In the genomic region with DNA sequence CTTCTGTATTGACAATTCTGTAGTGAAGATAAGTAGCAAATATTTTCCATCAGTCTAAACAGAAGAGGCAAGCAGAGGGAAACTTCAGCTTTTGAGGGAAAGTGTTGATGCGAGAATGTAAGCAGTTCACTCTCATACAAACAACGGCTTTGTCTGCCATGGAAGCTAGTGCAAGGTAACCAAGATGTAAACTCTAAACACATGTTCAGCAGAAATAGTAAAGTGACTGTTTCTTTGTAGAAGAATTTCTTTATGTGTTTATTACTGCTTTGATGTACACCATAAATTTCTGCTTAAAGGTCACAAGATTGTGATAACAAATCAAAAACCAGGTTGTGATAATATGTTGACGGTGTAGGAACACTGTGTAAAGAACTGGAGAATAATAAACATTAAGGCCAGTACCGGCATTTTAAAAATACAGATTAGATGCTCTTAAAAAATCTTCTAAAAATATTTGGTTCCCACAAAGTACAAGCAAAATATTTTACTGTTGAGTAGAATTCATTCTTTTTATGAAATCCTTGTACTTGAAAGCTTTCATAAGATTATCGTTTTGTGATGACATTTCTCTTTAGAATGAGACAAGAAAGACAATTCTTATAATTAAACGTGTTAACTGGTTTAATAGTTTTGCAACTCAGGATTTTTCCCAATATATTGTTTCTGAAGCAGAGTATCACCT, we compare ENCODE assay signal across 15 cellular contexts. TPM values are rescaled to one million over a fixed set of nuclear protein-coding genes. Genes with fewer than 3 reads are reported as not detected.
A peak's percentile ranks its signal among the peaks of the same experiment; 100 is the strongest.
DNase-seq lines count a peak whose midpoint lies in the region; ATAC-seq and TF ChIP-seq lines count a peak whose summit lies in the region.
"Had no signal": no experiment of that assay in that cellular context is flagged by ENCODE, and none has a peak within 500 bp of the region (broad histone marks: within the 10 kb centered on the region; RNA-seq: fewer than 3 reads in every experiment).

No MANE protein-coding gene starts in this region.

- POLR2A ChIA-PET in Panc1 (lab: Charles Lee), result no interaction called here

- no peak overlapping the region for H3K9ac ChIP-seq in neuronal stem cell (ENCODE audit: low read depth, low read length, poor library complexity)

- no peak overlapping the region for H4K8ac ChIP-seq in neuronal stem cell (ENCODE audit: low read depth, low read length)

- H3K4me1 ChIP-seq in Panc1 (ENCODE audit: control insufficient read depth, insufficient read depth, low read length) (peaks cover 77% of the 10 kb centered on the region), neuronal stem cell (ENCODE audit: control insufficient read depth in 2 of 2, insufficient read depth in 1 of 2, low read depth in 1 of 2, low read length in 2 of 2) (peaks cover 0 to 18% of the 10 kb centered on the region in 2 donors), right lobe of liver (no peaks in the 10 kb centered on the region)

- BruUV-seq in Panc1 (replicated peaks; lab: Mats Ljungman, UMichigan), result no TSS peak

- peaks cover 10% of the 10 kb centered on the region; the same call in 1 of the 2 replicates for H3K36me3 ChIP-seq in Panc1 (ENCODE audit: control insufficient read depth, insufficient read depth, low read length)
- H3K36me3 ChIP-seq in neuronal stem cell (replicated peaks in 1 of 2; ENCODE audit: control insufficient read depth in 2 of 2, insufficient read depth in 2 of 2, low read length in 2 of 2), result no peaks in the 10 kb centered on the region
- no peaks in the 10 kb centered on the region for H3K36me3 ChIP-seq in right lobe of liver
- H3K36me3 ChIP-seq: gastrocnemius medialis had no signal

- H3K14ac ChIP-seq in neuronal stem cell (ENCODE audit: low read length), result no peak overlapping the region

- DNase-seq in A172 (ENCODE audit: low spot score) (peak; percentile 52), Panc1 (ENCODE audit: low read depth, low spot score) (no peak), epithelial cell of prostate (ENCODE audit: low read depth, low spot score) (no peak), neuronal stem cell (ENCODE audit: low spot score) (no peak), T-helper 2 cell (no peak), caudate nucleus (lab: John Stamatoyannopoulos, UW) (no peak), right lobe of liver (no peak)
- DNase-seq: activated CD4-positive, alpha-beta T cell treated with anti-CD3 and anti-CD28 coated beads, Interleukin-2, amount 10 ng/mL, durations not matched to agents 24 days and 14 days; activated effector memory CD4-positive, alpha-beta T cell treated with anti-CD3 and anti-CD28 coated beads, Interleukin-2, amount 50 U/mL, for 16 hours; gastrocnemius medialis; left ventricle myocardium superior; NCI-H526 treated with DMSO at 0.1 percent for 48 hours; posterior cingulate gyrus; stimulated activated CD4-positive, alpha-beta T cell treated with anti-CD3 and anti-CD28 coated beads, Interleukin-4, amount 100 ng/mL, for 4 hours had no signal

- H3K9me3 ChIP-seq in Panc1 (ENCODE audit: control insufficient read depth, insufficient read depth, low read depth, low read length) (no peaks in the 10 kb centered on the region), neuronal stem cell (replicated peaks in 1 of 2; ENCODE audit: control insufficient read depth in 2 of 2, insufficient read depth in 1 of 2, low read depth in 1 of 2, low read length in 2 of 2) (no peaks in the 10 kb centered on the region), right lobe of liver (no peaks in the 10 kb centered on the region)
- H3K9me3 ChIP-seq: gastrocnemius medialis had no signal

- H3K27ac ChIP-seq in Panc1 (ENCODE audit: low read length) (peak overlapping the region; percentile 92), epithelial cell of prostate (peak overlapping the region; percentile 74), neuronal stem cell (replicated peaks; ENCODE audit: low read length) (no peak overlapping the region), caudate nucleus (ENCODE audit: low read depth, low read length) (no peak overlapping the region), right lobe of liver (peak overlapping the region in 1 of 3 donors; percentile 18)

- no peak overlapping the region for H2AK5ac ChIP-seq in neuronal stem cell (ENCODE audit: low read depth, low read length)

- H3K27me3 ChIP-seq in Panc1 (ENCODE audit: control insufficient read depth, insufficient read depth, low read length) (no peaks in the 10 kb centered on the region), neuronal stem cell (ENCODE audit: control insufficient read depth in 3 of 3, insufficient read depth in 3 of 3, low read depth in 1 of 3, low read length in 3 of 3) (no peaks in the 10 kb centered on the region), right lobe of liver (no peaks in the 10 kb centered on the region)
- H3K27me3 ChIP-seq: gastrocnemius medialis had no signal

- H3K18ac ChIP-seq in neuronal stem cell (ENCODE audit: low read length), result no peak overlapping the region

- H2BK120ac ChIP-seq in neuronal stem cell (ENCODE audit: low read depth, low read length), result no peak overlapping the region

- ATAC-seq in Panc1 (0 out of 2 replicates have a peak, but pooled peaks have one; percentile 31), right lobe of liver (no peak), GM21529 (IDR thresholded peaks at IDR 0.05; ENCODE audit: unreplicated experiment) (no peak)

- no peaks in the 10 kb centered on the region for H3K79me1 ChIP-seq in neuronal stem cell (ENCODE audit: low read depth, low read length)

- WGBS in neuronal stem cell (ENCODE audit: extremely low coverage in 2 of 2, insufficient read length in 2 of 2, insufficient replicate concordance in 1 of 2), 2 donors, result no CpG with 5 or more reads among the region's 6 CpGs
- 37% methylated on average over 6 of the region's 6 CpGs for WGBS in right lobe of liver (ENCODE audit: insufficient coverage, low coverage, low lambda C conversion rate, missing lambda C conversion rate)

- intact Hi-C loops in Panc1 (cut with micrococcal nuclease; ENCODE audit: unreplicated experiment), result no loop called here
- intact Hi-C loops in right lobe of liver (cut with DNase I), result no loop called here

- TF ChIP-seq CTCF in Panc1 (IDR thresholded peaks at IDR 0.05) (no peak), right lobe of liver (IDR thresholded peaks at IDR 0.05) (no peak)

- peak overlapping the region; percentile 63 for H2AFZ ChIP-seq in neuronal stem cell (ENCODE audit: low read length)

- H2BK15ac ChIP-seq in neuronal stem cell (ENCODE audit: low read length), result no peak overlapping the region

- no peak for TF ChIP-seq POLR2A in right lobe of liver (IDR thresholded peaks at IDR 0.05)

- in situ Hi-C loops in Panc1 (cut with HindIII; ENCODE audit: low pct_unique_long_range_greater_than_20kb, low sequenced_read_pairs), result no loop called here

- H3K4me3 ChIP-seq in Panc1 (ENCODE audit: low read depth in 2 of 2, low read length in 2 of 2), result no peak overlapping the region
- H3K4me3 ChIP-seq in neuronal stem cell (ENCODE audit: low read length in 2 of 2), result no peak overlapping the region
- H3K4me3 ChIP-seq in right lobe of liver, result no peak overlapping the region
- H3K4me3 ChIP-seq: gastrocnemius medialis had no signal

- H2BK5ac ChIP-seq in neuronal stem cell (ENCODE audit: low read length), result no peak overlapping the region

- H2BK12ac ChIP-seq in neuronal stem cell (ENCODE audit: low read length), result no peak overlapping the region

- no peak overlapping the region for H3K4ac ChIP-seq in neuronal stem cell (ENCODE audit: low read length)

- CTCF ChIA-PET in Panc1 (lab: Charles Lee), result no interaction called here

- H3K23ac ChIP-seq in neuronal stem cell (ENCODE audit: low read depth, low read length, poor library complexity), result no peak overlapping the region

- H4K91ac ChIP-seq in neuronal stem cell (ENCODE audit: low read depth, low read length, poor library complexity), result no peak overlapping the region

- no peak overlapping the region for H3K4me2 ChIP-seq in neuronal stem cell (ENCODE audit: insufficient read depth, low read length, poor library complexity, severe bottlenecking)

RNA-seq across cellular contexts. Expression of gene SEMA3C, which starts 34.2 kb away (rescaled TPM):
- 268 and 305 TPM in 2 replicates for total RNA-seq in A172 (2014; rRNA removed; shearing (Covaris generic))
- total RNA-seq in Panc1 (2021; ENCODE audit: unreplicated experiment), result 232 TPM
- 166 TPM for polyA plus RNA-seq in Panc1 (2012; ENCODE audit: insufficient read length)
- polyA plus RNA-seq in neuronal stem cell (2013, experiment 1 of 2), result 0.49 TPM
- 0.61 TPM for polyA plus RNA-seq in neuronal stem cell (2013, experiment 2 of 2)
- 1 to 10 TPM in 1 of 6 experiments, under 1 TPM in 5; 0.23 to 1.3 (median 0.53) TPM for total RNA-seq in right lobe of liver
- total RNA-seq: activated CD4-positive, alpha-beta T cell treated with anti-CD3 and anti-CD28 coated beads, Interleukin-2, amount 10 ng/mL, durations not matched to agents 24 days and 14 days had no signal

Comparison
In these comparisons a context has a peak if more than half of its experiments do, and no peak if none do; other contexts are left out.
1. H3K27ac ChIP-seq: peak in Panc1 (single experiment) and epithelial cell of prostate (single experiment); none in neuronal stem cell (single experiment) and caudate nucleus (single experiment).
2. RNA of gene SEMA3C, which starts 34.2 kb away (total RNA-seq): 268 to 305 TPM in A172 and 232 TPM in Panc1 (single experiment); 0.23 to 1.3 TPM in right lobe of liver; every median in the first group is over 100 times any median in the second.